In the genomic region with DNA sequence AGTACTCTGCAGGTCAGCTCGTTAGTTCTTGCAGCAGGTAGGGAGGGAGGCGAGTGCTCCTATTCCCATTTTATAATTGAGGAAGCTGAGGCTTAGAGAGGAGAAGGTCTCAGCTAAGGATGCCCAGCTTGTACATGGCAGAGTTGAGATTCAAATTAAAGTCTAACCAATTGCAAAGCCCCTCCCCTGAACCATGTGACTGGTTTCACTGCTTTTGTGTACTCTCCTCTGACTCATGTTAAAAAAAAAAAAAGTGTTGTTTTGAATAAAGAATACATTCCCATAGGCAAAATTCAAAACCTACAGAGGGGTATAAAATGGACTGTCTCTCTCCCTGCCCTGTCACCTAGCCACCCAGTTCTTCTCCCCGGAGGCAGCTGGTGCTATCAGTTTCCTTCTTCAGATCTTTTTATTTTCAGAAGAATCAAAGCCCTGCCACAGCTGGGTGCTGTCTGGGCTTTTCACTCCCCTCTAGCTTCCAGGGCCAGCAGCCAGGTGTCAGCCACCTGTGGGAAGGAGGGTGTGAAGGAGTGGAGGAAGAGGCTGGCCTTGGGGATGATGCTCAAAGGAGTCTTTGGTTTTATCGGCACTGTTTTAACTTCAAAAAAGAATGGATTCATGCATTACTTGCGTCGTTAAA, we compare ENCODE assay signal across 8 cellular contexts. TPM values are rescaled to one million over a fixed set of nuclear protein-coding genes. Genes with fewer than 3 reads are reported as not detected.
DNase-seq lines count a peak whose midpoint lies in the region; ATAC-seq, FAIRE-seq and TF ChIP-seq lines count a peak whose summit lies in the region.

No MANE protein-coding gene starts in this region.

- CTCF ChIA-PET in activated CD8-positive, alpha-beta T cell treated with anti-CD3 and anti-CD28 coated beads for 36 hours (lab: Charles Lee), result interaction anchor here (0.7 to 3.7 kb wide), 9 partner anchors 9 to 207 kb away, joined by 3 to 46 read pairs (median 3); a partner anchor contains a TSS

- peak overlapping the region; percentile 57 for H3K27ac ChIP-seq in ACC112 (ENCODE audit: low read depth, low read length)
- H3K27ac ChIP-seq in upper lobe of left lung, result peak overlapping the region in 1 of 4 donors; percentile 30

- H3K79me2 ChIP-seq in ACC112 (ENCODE audit: control insufficient read depth, insufficient read depth, low read length, unreplicated experiment), result peaks cover 56% of the 10 kb centered on the region

- no peak for FAIRE-seq in HTR-8/SVneo (lab: Jason Lieb, UNC)

- no peak overlapping the region for H2AFZ ChIP-seq in ACC112 (ENCODE audit: low read length, unreplicated experiment)

- peak overlapping the region; percentile 79 for H3K27ac Mint-ChIP-seq in activated CD8-positive, alpha-beta T cell treated with anti-CD3 and anti-CD28 coated beads for 36 hours

- H3K36me3 Mint-ChIP-seq in activated CD8-positive, alpha-beta T cell treated with anti-CD3 and anti-CD28 coated beads for 36 hours (ENCODE audit: low read depth), result peaks cover 25% of the 10 kb centered on the region

- DNase-seq in HTR-8/SVneo (ENCODE audit: insufficient read length, low spot score) (peak; percentile 35), iris pigment epithelial cell (ENCODE audit: low read depth) (peak; percentile 77), cardiac septum (ENCODE audit: low spot score) (no peak), upper lobe of left lung (no peak)
- peak; percentile 53 for DNase-seq in activated CD8-positive, alpha-beta T cell treated with anti-CD3 and anti-CD28 coated beads for 36 hours

- peaks cover 41% of the 10 kb centered on the region for H3K4me1 Mint-ChIP-seq in activated CD8-positive, alpha-beta T cell treated with anti-CD3 and anti-CD28 coated beads for 36 hours (ENCODE audit: low read depth)

- TF ChIP-seq POLR2A in upper lobe of left lung (IDR thresholded peaks at IDR 0.05), result no peak

- no peak for TF ChIP-seq EP300 in upper lobe of left lung (IDR thresholded peaks at IDR 0.05)

- no peaks in the 10 kb centered on the region for H3K9me3 Mint-ChIP-seq in activated CD8-positive, alpha-beta T cell treated with anti-CD3 and anti-CD28 coated beads for 36 hours

- H3K9me3 ChIP-seq in upper lobe of left lung, result no peaks in the 10 kb centered on the region

- 78 to 80% methylated on average over 6 of the region's 6 CpGs for WGBS in upper lobe of left lung, 2 donors

- H3K4me3 ChIP-seq in ACC112 (ENCODE audit: low read depth, low read length), result no peak overlapping the region
- no peak overlapping the region for H3K4me3 ChIP-seq in upper lobe of left lung

- intact Hi-C loops in activated CD8-positive, alpha-beta T cell treated with anti-CD3 and anti-CD28 coated beads for 36 hours (cut with micrococcal nuclease), result no loop called here
- intact Hi-C loops in cardiac septum (cut with DNase I), result no loop called here

- H3K4me1 ChIP-seq in ACC112 (ENCODE audit: control insufficient read depth, insufficient read depth, low read length, unreplicated experiment), result peaks cover 22% of the 10 kb centered on the region
- H3K4me1 ChIP-seq in upper lobe of left lung, result peaks cover 14 to 35% (median 23%) of the 10 kb centered on the region in 4 donors

- H3K36me3 ChIP-seq in ACC112 (ENCODE audit: insufficient read depth, low read length) (peaks cover 14% of the 10 kb centered on the region), upper lobe of left lung (peaks cover 5 to 58% (median 30%) of the 10 kb centered on the region in 4 donors)

- no peak overlapping the region for H3K4me3 Mint-ChIP-seq in activated CD8-positive, alpha-beta T cell treated with anti-CD3 and anti-CD28 coated beads for 36 hours

- H3K27me3 Mint-ChIP-seq in activated CD8-positive, alpha-beta T cell treated with anti-CD3 and anti-CD28 coated beads for 36 hours, result no peaks in the 10 kb centered on the region

- peak; percentile 68 for ATAC-seq in activated CD8-positive, alpha-beta T cell treated with anti-CD3 and anti-CD28 coated beads for 36 hours
- no peak for ATAC-seq in HG02973 (IDR thresholded peaks at IDR 0.05; ENCODE audit: unreplicated experiment)
- no peak for ATAC-seq in upper lobe of left lung (ENCODE audit: low FRiP score in 2 of 2)
- no peak for ATAC-seq in HG02642 (IDR thresholded peaks at IDR 0.05; ENCODE audit: poor library complexity, unreplicated experiment)

- POLR2A ChIA-PET in activated CD8-positive, alpha-beta T cell treated with anti-CD3 and anti-CD28 coated beads for 36 hours (lab: Charles Lee), result interaction anchor here (0.6 to 1.2 kb wide), 3 partner anchors 25 to 99 kb away, joined by 3 read pairs; a partner anchor contains a TSS

- H3K27me3 ChIP-seq in ACC112 (ENCODE audit: insufficient read depth, low read length), result no peaks in the 10 kb centered on the region
- H3K27me3 ChIP-seq in upper lobe of left lung, result no peaks in the 10 kb centered on the region

- no peak for TF ChIP-seq CTCF in activated CD8-positive, alpha-beta T cell treated with anti-CD3 and anti-CD28 coated beads for 36 hours (IDR thresholded peaks at IDR 0.05)
- TF ChIP-seq CTCF in upper lobe of left lung (IDR thresholded peaks at IDR 0.05), result no peak

RNA-seq across cellular contexts. Expression of a gene that starts 5.4 kb away (rescaled TPM):
- total RNA-seq in activated CD8-positive, alpha-beta T cell treated with anti-CD3 and anti-CD28 coated beads for 36 hours, result 10 to 100 TPM; 48.6 to 50.7 TPM
- 31.2 TPM for total RNA-seq in cardiac septum
- total RNA-seq in upper lobe of left lung, result 10 to 100 TPM; 28.1 to 59.1 (median 43.6) TPM

RNA-seq across cellular contexts. Expression of a gene that starts 24.4 kb away (rescaled TPM):
- 1 to 10 TPM; 2.0 to 2.9 TPM for total RNA-seq in activated CD8-positive, alpha-beta T cell treated with anti-CD3 and anti-CD28 coated beads for 36 hours
- total RNA-seq in cardiac septum (3.8 TPM), upper lobe of left lung (10 to 100 TPM in 4 of 6 donors, 1 to 10 TPM in 2; 3.1 to 65.1 (median 12.7) TPM)

RNA-seq across cellular contexts. Expression of a gene that starts 35.4 kb away (rescaled TPM):
- total RNA-seq in activated CD8-positive, alpha-beta T cell treated with anti-CD3 and anti-CD28 coated beads for 36 hours, result not detected
- total RNA-seq in cardiac septum (1.3 TPM), upper lobe of left lung (1 to 10 TPM in 5 of 6 donors, not detected in 1; 1.1 to 7.3 (median 1.7) TPM)

Comparison
In these comparisons a context has a peak if more than half of its experiments do, and no peak if none do; other contexts are left out.
1. DNase-seq: peak in HTR-8/SVneo (single experiment), activated CD8-positive, alpha-beta T cell treated with anti-CD3 and anti-CD28 coated beads for 36 hours (single experiment) and iris pigment epithelial cell (single experiment); none in cardiac septum (single experiment) and upper lobe of left lung (0 of 2).